12 cellular contexts compared by ENCODE assay signal in genomic region chr19:5950744-5951143, GRCh38. TPM values are rescaled to one million over a fixed set of nuclear protein-coding genes. Genes with fewer than 3 reads are reported as not detected.
A peak's percentile ranks its signal among the peaks of the same experiment; 100 is the strongest.
DNase-seq lines count a peak whose midpoint lies in the region; ATAC-seq, FAIRE-seq and TF ChIP-seq lines count a peak whose summit lies in the region.
"Had no signal": no experiment of that assay in that cellular context is flagged by ENCODE, and none has a peak within 500 bp of the region (broad histone marks: within the 10 kb centered on the region; RNA-seq: fewer than 3 reads in every experiment).

No MANE protein-coding gene starts in this region.

- intact Hi-C loops in CD4-positive, alpha-beta T cell (cut with DNase I, micrococcal nuclease): no loop called here
- intact Hi-C loops in natural killer cell (cut with micrococcal nuclease): no loop called here

- peaks cover 89% of the 10 kb centered on the region for H3K4me1 Mint-ChIP-seq in CD4-positive, alpha-beta T cell (ENCODE audit: low read depth)
- peaks cover 77% of the 10 kb centered on the region for H3K4me1 Mint-ChIP-seq in central memory CD8-positive, alpha-beta T cell
- H3K4me1 Mint-ChIP-seq in natural killer cell: peaks cover 76 to 92% of the 10 kb centered on the region in 2 donors

- CTCF ChIA-PET in CD4-positive, alpha-beta T cell (lab: Charles Lee): interaction anchor here (1.6 to 4.2 kb wide), 2 partner anchors 11 to 17 kb away, joined by 5 to 19 read pairs; no protein-coding TSS in a partner anchor

- TF ChIP-seq POLR2A in H54 (IDR thresholded peaks at IDR 0.05; ENCODE audit: low read depth, low read length): no peak

- H3K27me3 ChIP-seq in CD4-positive, alpha-beta T cell (ENCODE audit: control insufficient read depth, insufficient read depth, low read length): no peaks in the 10 kb centered on the region
- H3K27me3 ChIP-seq: MG63, thyroid gland had no signal

- FAIRE-seq in H54 (lab: Jason Lieb, UNC): no peak
- FAIRE-seq: TTC549 had no signal

- H3K4me3 ChIP-seq in Jurkat, Clone E6-1 (ENCODE audit: low read length): no peak overlapping the region
- H3K4me3 ChIP-seq: MG63, thyroid gland had no signal

- no peak overlapping the region for H3K27ac ChIP-seq in CD4-positive, alpha-beta T cell (ENCODE audit: low read depth, low read length)

- POLR2A ChIA-PET in CD4-positive, alpha-beta T cell (lab: Charles Lee): interaction anchor here (1.0 to 7.4 kb wide), 5 partner anchors 9 to 123 kb away, joined by 3 to 93 read pairs (median 4); no protein-coding TSS in a partner anchor

- ATAC-seq in CD4-positive, alpha-beta T cell (ENCODE audit: poor library complexity): no peak
- ATAC-seq in central memory CD8-positive, alpha-beta T cell (replicated peaks; ENCODE audit: extremely low read depth, poor library complexity, severe bottlenecking): no peak
- ATAC-seq in natural killer cell (no peak), GM18502 (IDR thresholded peaks at IDR 0.05; ENCODE audit: poor library complexity, unreplicated experiment) (no peak)

- no peaks in the 10 kb centered on the region for H3K9me3 ChIP-seq in CD4-positive, alpha-beta T cell (ENCODE audit: control insufficient read depth, low read length)
- H3K9me3 ChIP-seq: MG63, thyroid gland had no signal

- H3K36me3 Mint-ChIP-seq in CD4-positive, alpha-beta T cell (ENCODE audit: low read depth): peaks cover 26% of the 10 kb centered on the region
- peaks cover 12% of the 10 kb centered on the region for H3K36me3 Mint-ChIP-seq in central memory CD8-positive, alpha-beta T cell (ENCODE audit: insufficient read depth)
- H3K36me3 Mint-ChIP-seq in natural killer cell: no peaks in the 10 kb centered on the region

- H3K27me3 Mint-ChIP-seq in CD4-positive, alpha-beta T cell: no peaks in the 10 kb centered on the region
- H3K27me3 Mint-ChIP-seq in central memory CD8-positive, alpha-beta T cell: no peaks in the 10 kb centered on the region
- H3K27me3 Mint-ChIP-seq in natural killer cell (ENCODE audit: low read depth in 2 of 2): no peaks in the 10 kb centered on the region

- H3K27ac Mint-ChIP-seq in CD4-positive, alpha-beta T cell: peak overlapping the region; percentile 92
- peak overlapping the region; percentile 58 for H3K27ac Mint-ChIP-seq in central memory CD8-positive, alpha-beta T cell (ENCODE audit: low read depth)
- H3K27ac Mint-ChIP-seq in natural killer cell: peak overlapping the region; percentile 62 to 84

- H3K9me3 Mint-ChIP-seq in CD4-positive, alpha-beta T cell: no peaks in the 10 kb centered on the region
- no peaks in the 10 kb centered on the region for H3K9me3 Mint-ChIP-seq in central memory CD8-positive, alpha-beta T cell
- no peaks in the 10 kb centered on the region for H3K9me3 Mint-ChIP-seq in natural killer cell

- DNase-seq in CD4-positive, alpha-beta T cell: no peak
- peak; percentile 37 for DNase-seq in Jurkat, Clone E6-1 (ENCODE audit: low read depth, low spot score)
- no peak for DNase-seq in central memory CD8-positive, alpha-beta T cell (ENCODE audit: low spot score in 2 of 2)
- DNase-seq in natural killer cell (no peak), SK-N-DZ (ENCODE audit: low spot score) (no peak), NCI-H128 (lab: John Stamatoyannopoulos, UW; ENCODE audit: unreplicated experiment) (no peak), H54 (ENCODE audit: insufficient read length, low spot score) (no peak)
- DNase-seq: MG63, NCI-H446 had no signal

- no peak for TF ChIP-seq CTCF in CD4-positive, alpha-beta T cell (IDR thresholded peaks at IDR 0.05)
- no peak for TF ChIP-seq CTCF in natural killer cell (IDR thresholded peaks at IDR 0.05)

- peak overlapping the region; percentile 67 for H3K4me3 Mint-ChIP-seq in CD4-positive, alpha-beta T cell
- peak overlapping the region; percentile 36 for H3K4me3 Mint-ChIP-seq in central memory CD8-positive, alpha-beta T cell
- no peak overlapping the region for H3K4me3 Mint-ChIP-seq in natural killer cell

RNA-seq across cellular contexts. Expression of gene RANBP3, which starts 27.2 kb away (rescaled TPM):
- 10 to 100 TPM; 82.7 to 88.7 TPM for total RNA-seq in CD4-positive, alpha-beta T cell
- polyA plus RNA-seq in Jurkat, Clone E6-1 (2012; ENCODE audit: insufficient read depth, insufficient read length): 62.0 TPM
- total RNA-seq in natural killer cell: 10 to 100 TPM; 73.9 to 95.2 (median 89.7) TPM
- polyA plus RNA-seq in SK-N-DZ (2014; cell fraction: cytosol; rRNA removed): 71.9 and 78.2 TPM in 2 replicates
- 54.0 and 151 TPM in 2 replicates for polyA plus RNA-seq in SK-N-DZ (2014; cell fraction: nucleus; rRNA removed)

RNA-seq across cellular contexts. Expression of gene CAPS, which starts 36.7 kb away (rescaled TPM):
- total RNA-seq in CD4-positive, alpha-beta T cell: 10 to 100 TPM; 43.2 to 44.2 TPM
- polyA plus RNA-seq in Jurkat, Clone E6-1 (2012; ENCODE audit: insufficient read depth, insufficient read length): 1.5 TPM
- 10 to 100 TPM; 34.0 to 41.6 (median 38.3) TPM for total RNA-seq in natural killer cell
- polyA plus RNA-seq in SK-N-DZ (2014; cell fraction: cytosol; rRNA removed): 3.6 and 5.1 TPM in 2 replicates
- polyA plus RNA-seq in SK-N-DZ (2014; cell fraction: nucleus; rRNA removed): 8.0 and 11.3 TPM in 2 replicates

RNA-seq across cellular contexts. Expression of gene VMAC, which starts 46.1 kb away (rescaled TPM):
- total RNA-seq in CD4-positive, alpha-beta T cell: 10 to 100 TPM; 23.4 to 25.3 TPM
- 1.9 TPM for polyA plus RNA-seq in Jurkat, Clone E6-1 (2012; ENCODE audit: insufficient read depth, insufficient read length)
- 10 to 100 TPM; 21.1 to 26.3 (median 24.2) TPM for total RNA-seq in natural killer cell
- 5.0 and 5.5 TPM in 2 replicates for polyA plus RNA-seq in SK-N-DZ (2014; cell fraction: cytosol; rRNA removed)
- 5.8 and 11.0 TPM in 2 replicates for polyA plus RNA-seq in SK-N-DZ (2014; cell fraction: nucleus; rRNA removed)

RNA-seq across cellular contexts. Expression of gene NDUFA11, which starts 47.2 kb away (rescaled TPM):
- 10 to 100 TPM; 94.3 to 96.7 TPM for total RNA-seq in CD4-positive, alpha-beta T cell
- polyA plus RNA-seq in Jurkat, Clone E6-1 (2012; ENCODE audit: insufficient read depth, insufficient read length): 328 TPM
- 100 to 1,000 TPM; 111 to 115 (median 113) TPM for total RNA-seq in natural killer cell
- 265 and 332 TPM in 2 replicates for polyA plus RNA-seq in SK-N-DZ (2014; cell fraction: cytosol; rRNA removed)
- polyA plus RNA-seq in SK-N-DZ (2014; cell fraction: nucleus; rRNA removed): 175 and 232 TPM in 2 replicates
